Comparison of ENCODE assay signal across 17 cellular contexts in genomic region chrX:19785647-19786046, GRCh38.
A peak's percentile ranks its signal among the peaks of the same experiment; 100 is the strongest.
DNase-seq lines count a peak whose midpoint lies in the region; ATAC-seq, FAIRE-seq and TF ChIP-seq lines count a peak whose summit lies in the region.
"Had no signal": no experiment of that assay in that cellular context is flagged by ENCODE, and none has a peak within 500 bp of the region (broad histone marks: within the 10 kb centered on the region; RNA-seq: fewer than 3 reads in every experiment).

No MANE protein-coding gene starts in this region.

- H3K9ac ChIP-seq in GM12878 (ENCODE audit: control insufficient read depth, insufficient read depth, low read length), result no peak overlapping the region

- ATAC-seq in activated CD8-positive, alpha-beta T cell treated with anti-CD3 and anti-CD28 coated beads for 36 hours, result peak; percentile 86
- peak; percentile 65 for ATAC-seq in GM12878
- peak; percentile 91 for ATAC-seq in stimulated activated naive CD8-positive, alpha-beta T cell treated with anti-CD3 and anti-CD28 coated beads, Interleukin-15, Interleukin-2, amounts not matched to agents 100 U/mL and 50 U/mL, for 24 hours
- ATAC-seq in HG03439 (IDR thresholded peaks at IDR 0.05; ENCODE audit: unreplicated experiment), result no peak
- ATAC-seq: gastroesophageal sphincter, PC-3 had no signal

- H3K4me2 ChIP-seq in GM12878 (ENCODE audit: control insufficient read depth, insufficient read depth), result no peak overlapping the region

- no peak overlapping the region for H2AFZ ChIP-seq in GM12878 (ENCODE audit: control insufficient read depth, low read depth, low read length)

- peak overlapping the region; percentile 87 for H3K27ac Mint-ChIP-seq in activated CD8-positive, alpha-beta T cell treated with anti-CD3 and anti-CD28 coated beads for 36 hours
- H3K27ac Mint-ChIP-seq: nephron progenitor cell had no signal

- in situ Hi-C loops in GM12878 (cut with MboI), result no loop called here

- peaks cover 4% of the 10 kb centered on the region for H3K9me3 Mint-ChIP-seq in activated CD8-positive, alpha-beta T cell treated with anti-CD3 and anti-CD28 coated beads for 36 hours

- POLR2A ChIA-PET in activated CD8-positive, alpha-beta T cell treated with anti-CD3 and anti-CD28 coated beads for 36 hours (lab: Charles Lee), result interaction anchor here (1.5 to 2.0 kb wide), 2 partner anchors 10 to 39 kb away, joined by 5 to 7 read pairs; no protein-coding TSS in a partner anchor
- POLR2A ChIA-PET in GM12878 (lab: Charles Lee), result interaction anchor here (0.7 to 2.6 kb wide), 4 partner anchors 10 to 73 kb away, joined by 3 to 23 read pairs (median 4); no protein-coding TSS in a partner anchor

- peaks cover 73% of the 10 kb centered on the region for H3K79me2 ChIP-seq in GM12878 (ENCODE audit: control insufficient read depth, insufficient read depth, low read length)

- TF ChIP-seq RAD21 in GM12878 (IDR thresholded peaks at IDR 0.05; ENCODE audit: insufficient read depth, low read depth, low read length), result no peak

- FAIRE-seq in GM12878 (lab: Jason Lieb, UNC), result no peak

- peak; percentile 43 for DNase-seq in activated T-cell treated with anti-CD3 and anti-CD28 coated beads for 48 hours (ENCODE audit: low read depth)
- no peak for DNase-seq in activated T-cell treated with anti-CD3 and anti-CD28 coated beads, Interleukin-2, amount 50 U/mL, for 1 hour
- peak; percentile 70 for DNase-seq in activated CD8-positive, alpha-beta T cell treated with anti-CD3 and anti-CD28 coated beads for 36 hours
- no peak for DNase-seq in GM12878 (ENCODE audit: low read depth, low spot score)
- DNase-seq in stimulated activated naive CD8-positive, alpha-beta T cell treated with anti-CD3 and anti-CD28 coated beads, Interleukin-15, Interleukin-2, amounts not matched to agents 100 U/mL and 50 U/mL, for 24 hours, result peak; percentile 46
- no peak for DNase-seq in tibial artery
- no peak for DNase-seq in NCI-H748 (lab: John Stamatoyannopoulos, UW; ENCODE audit: unreplicated experiment)
- DNase-seq: adrenal gland, Calu3, GOT3, NCI-H1048, NCI-H226, nephron progenitor cell, PC-3, WERI-Rb-1 had no signal

- H3K4me1 ChIP-seq in GM12878 (ENCODE audit: control insufficient read depth, insufficient read depth, low read length) (peaks cover 6% of the 10 kb centered on the region), tibial artery (no peaks in the 10 kb centered on the region)
- H3K4me1 ChIP-seq: adrenal gland, gastroesophageal sphincter had no signal

- H3K36me3 ChIP-seq in GM12878 (ENCODE audit: control insufficient read depth in 2 of 2, insufficient read depth in 2 of 2, low read length in 1 of 2) (peaks cover 0 to 2% of the 10 kb centered on the region in 2 experiments; a peak in 2 of 4 replicates), tibial artery (no peaks in the 10 kb centered on the region)
- H3K36me3 ChIP-seq: adrenal gland, gastroesophageal sphincter, WERI-Rb-1 had no signal

- TF ChIP-seq EP300 in GM12878 (IDR thresholded peaks at IDR 0.05; ENCODE audit: borderline replicate concordance in 1 of 2, control insufficient read depth in 1 of 2, low read depth in 2 of 2, low read length in 2 of 2), result no peak

- WGBS in GM12878 (ENCODE audit: insufficient coverage, insufficient replicate concordance, low lambda C conversion rate, missing lambda C conversion rate), result 0% methylated on average over 1 of the region's 1 CpG

- no peak overlapping the region for H3K4me3 Mint-ChIP-seq in activated CD8-positive, alpha-beta T cell treated with anti-CD3 and anti-CD28 coated beads for 36 hours
- H3K4me3 Mint-ChIP-seq: nephron progenitor cell had no signal

- H3K9me3 ChIP-seq in GM12878 (replicated peaks; ENCODE audit: control insufficient read depth, insufficient read depth, low read length), result no peaks in the 10 kb centered on the region; the same call in 2 of the 3 replicates
- peaks cover 0 to 3% (median 0%) of the 10 kb centered on the region in 3 donors for H3K9me3 ChIP-seq in tibial artery
- H3K9me3 ChIP-seq: adrenal gland, gastroesophageal sphincter had no signal

- no peak for TF ChIP-seq CTCF in activated CD8-positive, alpha-beta T cell treated with anti-CD3 and anti-CD28 coated beads for 36 hours (IDR thresholded peaks at IDR 0.05)
- no peak for TF ChIP-seq CTCF in GM12878 (IDR thresholded peaks at IDR 0.05 in 2 of 3, conservative IDR thresholded peaks at IDR 0.05 in 1 of 3; ENCODE audit: control insufficient read depth in 2 of 3, extremely low read depth in 1 of 3, insufficient read depth in 1 of 3, low read depth in 3 of 3, low read length in 3 of 3)
- no peak for TF ChIP-seq CTCF in tibial artery (IDR thresholded peaks at IDR 0.05)

- no peaks in the 10 kb centered on the region for H4K20me1 ChIP-seq in GM12878 (ENCODE audit: control insufficient read depth, insufficient read depth)

- peaks cover 57% of the 10 kb centered on the region for H3K36me3 Mint-ChIP-seq in activated CD8-positive, alpha-beta T cell treated with anti-CD3 and anti-CD28 coated beads for 36 hours (ENCODE audit: low read depth)

- CTCF ChIA-PET in activated CD8-positive, alpha-beta T cell treated with anti-CD3 and anti-CD28 coated beads for 36 hours (lab: Charles Lee), result interaction anchor here (1.5 kb wide), 1 partner anchor 40 kb away, joined by 3 read pairs; no protein-coding TSS in a partner anchor
- CTCF ChIA-PET in GM12878 (lab: Yijun Ruan, JAX), result interaction anchor here (1.3 kb wide), 1 partner anchor 39 kb away, joined by 4 read pairs; no protein-coding TSS in a partner anchor

- H3K27ac ChIP-seq in GM12878 (ENCODE audit: control insufficient read depth, insufficient read depth), result no peak overlapping the region
- no peak overlapping the region for H3K27ac ChIP-seq in tibial artery
- H3K27ac ChIP-seq: adrenal gland, gastroesophageal sphincter, WERI-Rb-1 had no signal

- TF ChIP-seq POLR2A in GM12878 (IDR thresholded peaks at IDR 0.05; ENCODE audit: low read depth, low read length), result no peak

- H3K4me1 Mint-ChIP-seq in activated CD8-positive, alpha-beta T cell treated with anti-CD3 and anti-CD28 coated beads for 36 hours (ENCODE audit: low read depth), result peaks cover 77% of the 10 kb centered on the region
- H3K4me1 Mint-ChIP-seq: nephron progenitor cell had no signal

- no TSS peak for BruUV-seq in GM12878 (replicated peaks; lab: Mats Ljungman, UMichigan)

- no peak overlapping the region for H3K4me3 ChIP-seq in GM12878
- no peak overlapping the region for H3K4me3 ChIP-seq in tibial artery
- H3K4me3 ChIP-seq: adrenal gland, gastroesophageal sphincter had no signal

- no peaks in the 10 kb centered on the region for H3K27me3 Mint-ChIP-seq in activated CD8-positive, alpha-beta T cell treated with anti-CD3 and anti-CD28 coated beads for 36 hours

- intact Hi-C loops in activated CD8-positive, alpha-beta T cell treated with anti-CD3 and anti-CD28 coated beads for 36 hours (cut with micrococcal nuclease), result no loop called here
- intact Hi-C loops in GM12878 (cut with micrococcal nuclease; ENCODE audit: unreplicated experiment), result no loop called here
- intact Hi-C loops in tibial artery (cut with DNase I; ENCODE audit: low total_unique reads), result no loop called here

- RAD21 ChIA-PET in GM12878 (lab: Charles Lee; ENCODE audit: unreplicated experiment), result interaction anchor here (1.2 to 1.6 kb wide), 6 partner anchors 12 to 65 kb away, joined by 3 to 5 read pairs (median 4); no protein-coding TSS in a partner anchor

- SMC1A ChIA-PET in GM12878 (lab: Charles Lee; ENCODE audit: uncharacterized antibody, unreplicated experiment), result interaction anchor here (0.9 to 2.9 kb wide), 8 partner anchors 9 to 77 kb away, joined by 3 to 15 read pairs (median 6); no protein-coding TSS in a partner anchor

- H3K27me3 ChIP-seq in GM12878 (replicated peaks in 1 of 2; ENCODE audit: control insufficient read depth in 2 of 2, insufficient read depth in 2 of 2, low read length in 1 of 2) (no peaks in the 10 kb centered on the region), tibial artery (no peaks in the 10 kb centered on the region)
- H3K27me3 ChIP-seq: adrenal gland, gastroesophageal sphincter had no signal

TF ChIP-seq in GM12878, 131 proteins besides CTCF, POLR2A, EP300 and RAD21:
- TF ChIP-seq STAT1 (conservative IDR thresholded peaks at IDR 0.05) (no peak), SMAD5 (IDR thresholded peaks at IDR 0.05; ENCODE audit: low read depth) (no peak), MYC (IDR thresholded peaks at IDR 0.05; ENCODE audit: insufficient read depth, insufficient read length, insufficient replicate concordance, low read length, severe bottlenecking) (no peak), HSF1 (IDR thresholded peaks at IDR 0.05; ENCODE audit: low read depth, low read length) (no peak), MXI1 (IDR thresholded peaks at IDR 0.05; ENCODE audit: low read depth, low read length) (no peak), SUPT20H (IDR thresholded peaks at IDR 0.05; ENCODE audit: borderline replicate concordance, control insufficient read depth, low read depth, low read length) (no peak), ATF7 (IDR thresholded peaks at IDR 0.05; ENCODE audit: low read depth) (no peak), CBX3 (IDR thresholded peaks at IDR 0.05; ENCODE audit: borderline replicate concordance, low read depth) (no peak), NFIC (IDR thresholded peaks at IDR 0.05; ENCODE audit: low read depth, low read length) (no peak), TBL1XR1 (IDR thresholded peaks at IDR 0.05; ENCODE audit: low read depth, low read length) (no peak)

Comparison
In these comparisons a context has a peak if more than half of its experiments do, and no peak if none do; other contexts are left out.
1. DNase-seq: peak in activated T-cell treated with anti-CD3 and anti-CD28 coated beads for 48 hours (single experiment), activated CD8-positive, alpha-beta T cell treated with anti-CD3 and anti-CD28 coated beads for 36 hours (single experiment) and stimulated activated naive CD8-positive, alpha-beta T cell treated with anti-CD3 and anti-CD28 coated beads, Interleukin-15, Interleukin-2, amounts not matched to agents 100 U/mL and 50 U/mL, for 24 hours (single experiment); none in activated T-cell treated with anti-CD3 and anti-CD28 coated beads, Interleukin-2, amount 50 U/mL, for 1 hour (single experiment), GM12878 (single experiment), tibial artery (0 of 2) and NCI-H748 (single experiment).